Comparison of ENCODE assay signal across 1 cellular context in the genomic region with DNA sequence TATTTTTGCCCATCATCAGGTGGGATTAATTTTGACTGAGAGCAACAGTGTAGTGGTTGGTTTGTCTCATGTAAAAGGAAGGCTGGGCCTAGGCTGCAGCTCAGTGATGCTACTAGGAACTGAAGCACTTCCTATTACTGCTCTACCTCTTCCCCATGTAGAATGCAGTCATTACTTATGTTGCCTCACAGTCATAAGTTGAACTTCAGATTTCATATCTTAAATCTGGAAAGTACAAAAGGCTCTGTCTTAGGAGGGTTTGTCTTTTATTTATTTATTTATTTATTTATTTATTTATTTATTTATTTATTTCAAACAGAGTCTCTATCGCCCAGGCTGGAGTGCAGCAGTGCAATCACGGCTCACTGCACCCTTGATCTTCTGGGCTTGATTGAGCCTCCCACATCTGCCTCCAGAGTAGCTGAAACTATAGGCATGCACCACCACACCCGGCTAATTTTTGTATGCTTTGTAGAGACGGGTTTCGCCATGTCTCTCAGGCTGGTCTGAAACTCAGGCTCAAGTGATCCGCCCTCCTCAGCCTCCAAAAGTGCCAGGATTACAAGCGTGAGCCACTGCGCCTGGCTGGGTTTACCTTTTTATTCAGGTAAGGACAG.
TF ChIP-seq lines count a peak whose summit lies in the region.

No MANE protein-coding gene starts in this region.

TF ChIP-seq in HEK293, 187 proteins besides CTCF, POLR2A, EP300 and RAD21 (continued from another document):
- TF ChIP-seq, protein P1, sequence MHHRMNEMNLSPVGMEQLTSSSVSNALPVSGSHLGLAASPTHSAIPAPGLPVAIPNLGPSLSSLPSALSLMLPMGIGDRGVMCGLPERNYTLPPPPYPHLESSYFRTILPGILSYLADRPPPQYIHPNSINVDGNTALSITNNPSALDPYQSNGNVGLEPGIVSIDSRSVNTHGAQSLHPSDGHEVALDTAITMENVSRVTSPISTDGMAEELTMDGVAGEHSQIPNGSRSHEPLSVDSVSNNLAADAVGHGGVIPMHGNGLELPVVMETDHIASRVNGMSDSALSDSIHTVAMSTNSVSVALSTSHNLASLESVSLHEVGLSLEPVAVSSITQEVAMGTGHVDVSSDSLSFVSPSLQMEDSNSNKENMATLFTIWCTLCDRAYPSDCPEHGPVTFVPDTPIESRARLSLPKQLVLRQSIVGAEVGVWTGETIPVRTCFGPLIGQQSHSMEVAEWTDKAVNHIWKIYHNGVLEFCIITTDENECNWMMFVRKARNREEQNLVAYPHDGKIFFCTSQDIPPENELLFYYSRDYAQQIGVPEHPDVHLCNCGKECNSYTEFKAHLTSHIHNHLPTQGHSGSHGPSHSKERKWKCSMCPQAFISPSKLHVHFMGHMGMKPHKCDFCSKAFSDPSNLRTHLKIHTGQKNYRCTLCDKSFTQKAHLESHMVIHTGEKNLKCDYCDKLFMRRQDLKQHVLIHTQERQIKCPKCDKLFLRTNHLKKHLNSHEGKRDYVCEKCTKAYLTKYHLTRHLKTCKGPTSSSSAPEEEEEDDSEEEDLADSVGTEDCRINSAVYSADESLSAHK (tag by site-specific recombination; IDR thresholded peaks at IDR 0.05), result no peak
- TF ChIP-seq ZNF239 (tag by site-specific recombination; IDR thresholded peaks at IDR 0.05) (no peak), HOXC10 (CRISPR knock-in tag; IDR thresholded peaks at IDR 0.05) (no peak), ZNF341 (tag by site-specific recombination; IDR thresholded peaks at IDR 0.05; ENCODE audit: low read depth) (no peak), ZNF664 (tag by site-specific recombination; IDR thresholded peaks at IDR 0.05) (no peak), ZNF76 (tag by site-specific recombination; IDR thresholded peaks at IDR 0.05; ENCODE audit: borderline replicate concordance, low read depth) (no peak), ZNF555 (tag by site-specific recombination; conservative IDR thresholded peaks at IDR 0.05) (peak; percentile 55), ZNF138 (tag by site-specific recombination; IDR thresholded peaks at IDR 0.05; ENCODE audit: borderline replicate concordance) (no peak), ZNF571 (tag by site-specific recombination; IDR thresholded peaks at IDR 0.05) (no peak), ZNF707 (tag by site-specific recombination; IDR thresholded peaks at IDR 0.05) (no peak), ZNF24 (tag by site-specific recombination; IDR thresholded peaks at IDR 0.05) (no peak), ZNF654 (tag by site-specific recombination; IDR thresholded peaks at IDR 0.05; ENCODE audit: low read depth) (peak; percentile 30), ZNF184 (tag by site-specific recombination; IDR thresholded peaks at IDR 0.05) (no peak), ZNF133 (tag by site-specific recombination; IDR thresholded peaks at IDR 0.05) (no peak), ZFP41 (tag by site-specific recombination; IDR thresholded peaks at IDR 0.05; ENCODE audit: borderline replicate concordance) (no peak), ZNF623 (tag by site-specific recombination; IDR thresholded peaks at IDR 0.05) (peak; percentile 47), GLIS1 (tag by site-specific recombination; IDR thresholded peaks at IDR 0.05) (no peak), ZNF518A (tag by site-specific recombination; conservative IDR thresholded peaks at IDR 0.05; ENCODE audit: low read depth) (peak; percentile 73), ZNF658 (tag by site-specific recombination; IDR thresholded peaks at IDR 0.05) (no peak), ZNF558 (tag by site-specific recombination; IDR thresholded peaks at IDR 0.05) (0 out of 2 replicates have a peak, but pooled peaks have one; percentile 34), ZNF426 (tag by site-specific recombination; IDR thresholded peaks at IDR 0.05) (peak; percentile 64), ZNF362 (tag by site-specific recombination; IDR thresholded peaks at IDR 0.05) (no peak), REPIN1 (tag by site-specific recombination; IDR thresholded peaks at IDR 0.05; ENCODE audit: low read depth) (no peak), ZNF391 (tag by site-specific recombination; IDR thresholded peaks at IDR 0.05; ENCODE audit: borderline replicate concordance, low read depth) (no peak), ZSCAN18 (tag by site-specific recombination; IDR thresholded peaks at IDR 0.05) (no peak), ZNF354C (tag by site-specific recombination; IDR thresholded peaks at IDR 0.05; ENCODE audit: borderline replicate concordance, low read depth) (no peak), ZNF510 (tag by site-specific recombination; IDR thresholded peaks at IDR 0.05; ENCODE audit: insufficient replicate concordance) (no peak)
- TF ChIP-seq, protein P2, sequence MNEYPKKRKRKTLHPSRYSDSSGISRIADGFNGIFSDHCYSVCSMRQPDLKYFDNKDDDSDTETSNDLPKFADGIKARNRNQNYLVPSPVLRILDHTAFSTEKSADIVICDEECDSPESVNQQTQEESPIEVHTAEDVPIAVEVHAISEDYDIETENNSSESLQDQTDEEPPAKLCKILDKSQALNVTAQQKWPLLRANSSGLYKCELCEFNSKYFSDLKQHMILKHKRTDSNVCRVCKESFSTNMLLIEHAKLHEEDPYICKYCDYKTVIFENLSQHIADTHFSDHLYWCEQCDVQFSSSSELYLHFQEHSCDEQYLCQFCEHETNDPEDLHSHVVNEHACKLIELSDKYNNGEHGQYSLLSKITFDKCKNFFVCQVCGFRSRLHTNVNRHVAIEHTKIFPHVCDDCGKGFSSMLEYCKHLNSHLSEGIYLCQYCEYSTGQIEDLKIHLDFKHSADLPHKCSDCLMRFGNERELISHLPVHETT (tag by site-specific recombination; IDR thresholded peaks at IDR 0.05), result no peak
- TF ChIP-seq, protein P3, sequence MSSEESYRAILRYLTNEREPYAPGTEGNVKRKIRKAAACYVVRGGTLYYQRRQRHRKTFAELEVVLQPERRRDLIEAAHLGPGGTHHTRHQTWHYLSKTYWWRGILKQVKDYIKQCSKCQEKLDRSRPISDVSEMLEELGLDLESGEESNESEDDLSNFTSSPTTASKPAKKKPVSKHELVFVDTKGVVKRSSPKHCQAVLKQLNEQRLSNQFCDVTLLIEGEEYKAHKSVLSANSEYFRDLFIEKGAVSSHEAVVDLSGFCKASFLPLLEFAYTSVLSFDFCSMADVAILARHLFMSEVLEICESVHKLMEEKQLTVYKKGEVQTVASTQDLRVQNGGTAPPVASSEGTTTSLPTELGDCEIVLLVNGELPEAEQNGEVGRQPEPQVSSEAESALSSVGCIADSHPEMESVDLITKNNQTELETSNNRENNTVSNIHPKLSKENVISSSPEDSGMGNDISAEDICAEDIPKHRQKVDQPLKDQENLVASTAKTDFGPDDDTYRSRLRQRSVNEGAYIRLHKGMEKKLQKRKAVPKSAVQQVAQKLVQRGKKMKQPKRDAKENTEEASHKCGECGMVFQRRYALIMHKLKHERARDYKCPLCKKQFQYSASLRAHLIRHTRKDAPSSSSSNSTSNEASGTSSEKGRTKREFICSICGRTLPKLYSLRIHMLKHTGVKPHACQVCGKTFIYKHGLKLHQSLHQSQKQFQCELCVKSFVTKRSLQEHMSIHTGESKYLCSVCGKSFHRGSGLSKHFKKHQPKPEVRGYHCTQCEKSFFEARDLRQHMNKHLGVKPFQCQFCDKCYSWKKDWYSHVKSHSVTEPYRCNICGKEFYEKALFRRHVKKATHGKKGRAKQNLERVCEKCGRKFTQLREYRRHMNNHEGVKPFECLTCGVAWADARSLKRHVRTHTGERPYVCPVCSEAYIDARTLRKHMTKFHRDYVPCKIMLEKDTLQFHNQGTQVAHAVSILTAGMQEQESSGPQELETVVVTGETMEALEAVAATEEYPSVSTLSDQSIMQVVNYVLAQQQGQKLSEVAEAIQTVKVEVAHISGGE (tag by site-specific recombination; conservative IDR thresholded peaks at IDR 0.05; ENCODE audit: low read depth), result peak; percentile 64
- TF ChIP-seq, protein P4, sequence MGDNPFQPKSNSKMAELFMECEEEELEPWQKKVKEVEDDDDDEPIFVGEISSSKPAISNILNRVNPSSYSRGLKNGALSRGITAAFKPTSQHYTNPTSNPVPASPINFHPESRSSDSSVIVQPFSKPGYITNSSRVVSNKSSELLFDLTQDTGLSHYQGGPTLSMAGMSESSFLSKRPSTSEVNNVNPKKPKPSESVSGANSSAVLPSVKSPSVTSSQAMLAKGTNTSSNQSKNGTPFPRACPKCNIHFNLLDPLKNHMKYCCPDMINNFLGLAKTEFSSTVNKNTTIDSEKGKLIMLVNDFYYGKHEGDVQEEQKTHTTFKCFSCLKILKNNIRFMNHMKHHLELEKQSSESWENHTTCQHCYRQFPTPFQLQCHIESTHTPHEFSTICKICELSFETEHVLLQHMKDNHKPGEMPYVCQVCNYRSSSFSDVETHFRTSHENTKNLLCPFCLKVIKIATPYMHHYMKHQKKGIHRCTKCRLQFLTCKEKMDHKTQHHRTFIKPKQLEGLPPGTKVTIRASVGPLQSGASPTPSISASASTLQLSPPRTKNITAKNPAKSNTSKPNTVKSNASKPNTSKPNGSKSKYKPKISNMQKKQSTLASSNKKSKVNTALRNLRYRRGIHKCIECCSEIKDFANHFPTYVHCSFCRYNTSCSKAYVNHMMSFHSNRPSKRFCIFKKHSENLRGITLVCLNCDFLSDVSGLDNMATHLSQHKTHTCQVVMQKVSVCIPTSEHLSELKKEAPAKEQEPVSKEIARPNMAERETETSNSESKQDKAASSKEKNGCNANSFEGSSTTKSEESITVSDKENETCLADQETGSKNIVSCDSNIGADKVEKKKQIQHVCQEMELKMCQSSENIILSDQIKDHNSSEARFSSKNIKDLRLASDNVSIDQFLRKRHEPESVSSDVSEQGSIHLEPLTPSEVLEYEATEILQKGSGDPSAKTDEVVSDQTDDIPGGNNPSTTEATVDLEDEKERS (tag by site-specific recombination; IDR thresholded peaks at IDR 0.05), result no peak
- TF ChIP-seq, protein P5, sequence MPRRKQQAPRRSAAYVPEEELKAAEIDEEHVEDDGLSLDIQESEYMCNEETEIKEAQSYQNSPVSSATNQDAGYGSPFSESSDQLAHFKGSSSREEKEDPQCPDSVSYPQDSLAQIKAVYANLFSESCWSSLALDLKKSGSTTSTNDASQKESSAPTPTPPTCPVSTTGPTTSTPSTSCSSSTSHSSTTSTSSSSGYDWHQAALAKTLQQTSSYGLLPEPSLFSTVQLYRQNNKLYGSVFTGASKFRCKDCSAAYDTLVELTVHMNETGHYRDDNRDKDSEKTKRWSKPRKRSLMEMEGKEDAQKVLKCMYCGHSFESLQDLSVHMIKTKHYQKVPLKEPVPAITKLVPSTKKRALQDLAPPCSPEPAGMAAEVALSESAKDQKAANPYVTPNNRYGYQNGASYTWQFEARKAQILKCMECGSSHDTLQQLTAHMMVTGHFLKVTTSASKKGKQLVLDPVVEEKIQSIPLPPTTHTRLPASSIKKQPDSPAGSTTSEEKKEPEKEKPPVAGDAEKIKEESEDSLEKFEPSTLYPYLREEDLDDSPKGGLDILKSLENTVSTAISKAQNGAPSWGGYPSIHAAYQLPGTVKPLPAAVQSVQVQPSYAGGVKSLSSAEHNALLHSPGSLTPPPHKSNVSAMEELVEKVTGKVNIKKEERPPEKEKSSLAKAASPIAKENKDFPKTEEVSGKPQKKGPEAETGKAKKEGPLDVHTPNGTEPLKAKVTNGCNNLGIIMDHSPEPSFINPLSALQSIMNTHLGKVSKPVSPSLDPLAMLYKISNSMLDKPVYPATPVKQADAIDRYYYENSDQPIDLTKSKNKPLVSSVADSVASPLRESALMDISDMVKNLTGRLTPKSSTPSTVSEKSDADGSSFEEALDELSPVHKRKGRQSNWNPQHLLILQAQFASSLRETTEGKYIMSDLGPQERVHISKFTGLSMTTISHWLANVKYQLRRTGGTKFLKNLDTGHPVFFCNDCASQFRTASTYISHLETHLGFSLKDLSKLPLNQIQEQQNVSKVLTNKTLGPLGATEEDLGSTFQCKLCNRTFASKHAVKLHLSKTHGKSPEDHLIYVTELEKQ (tag by site-specific recombination; IDR thresholded peaks at IDR 0.05; ENCODE audit: borderline replicate concordance), result no peak
TF ChIP-seq in HEK293: peak in this region for 14.
